8 cellular contexts compared by ENCODE assay signal in the genomic region with DNA sequence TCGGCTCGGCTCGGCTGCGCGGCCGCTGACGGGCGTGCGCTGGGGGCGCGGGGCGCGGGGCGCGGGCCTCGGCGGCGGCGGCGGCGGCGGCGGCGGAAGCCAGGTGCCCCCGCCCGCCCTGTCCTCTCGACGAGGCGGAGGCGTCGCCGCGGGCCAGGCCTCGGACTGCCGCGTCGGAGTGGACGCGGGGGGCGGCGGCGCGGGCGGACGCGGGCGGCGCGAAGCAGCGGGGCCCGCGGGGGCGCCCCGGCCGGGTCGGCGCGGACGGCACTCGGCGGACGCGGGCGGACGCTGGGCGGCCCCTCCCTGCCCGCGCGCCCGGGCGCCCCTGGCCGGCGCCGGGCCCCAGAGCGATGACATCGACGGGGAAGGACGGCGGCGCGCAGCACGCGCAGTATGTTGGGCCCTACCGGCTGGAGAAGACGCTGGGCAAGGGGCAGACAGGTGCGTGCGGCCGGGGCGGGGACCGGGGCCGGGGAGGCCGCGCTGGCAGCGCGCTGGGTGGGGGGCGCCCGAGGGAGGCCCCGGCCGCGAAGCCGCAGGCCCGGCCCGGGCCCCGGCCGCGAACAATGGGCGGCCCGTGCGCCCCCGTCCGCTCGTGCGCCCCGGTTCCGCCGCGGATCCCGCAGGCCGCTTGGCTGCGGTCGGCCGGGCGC. TPM values are rescaled to one million over a fixed set of nuclear protein-coding genes. Genes with fewer than 3 reads are reported as not detected.
DNase-seq lines count a peak whose midpoint lies in the region; ATAC-seq and TF ChIP-seq lines count a peak whose summit lies in the region.

A gene (plus strand): TSS at position 3 of the 656 bp plus-strand sequence. CDS start 351 bp downstream, at position 354.

- intact Hi-C loops in CD4-positive, alpha-beta T cell (cut with DNase I, micrococcal nuclease), result loop anchor here in 1 of 2 experiments (5.0 kb wide), 1 partner anchor 78 kb away; no protein-coding TSS in a partner anchor

- H3K36me3 ChIP-seq in effector memory CD4-positive, alpha-beta T cell (ENCODE audit: control insufficient read depth, insufficient read depth, low read length), result no peaks in the 10 kb centered on the region
- H3K36me3 ChIP-seq in neuron (ENCODE audit: insufficient read depth, low read length), result peaks cover 6% of the 10 kb centered on the region

- H3K9me3 ChIP-seq in CD4-positive, alpha-beta T cell (ENCODE audit: control insufficient read depth, low read length), result no peaks in the 10 kb centered on the region
- no peaks in the 10 kb centered on the region for H3K9me3 ChIP-seq in effector memory CD4-positive, alpha-beta T cell (ENCODE audit: control insufficient read depth, low read length)
- no peaks in the 10 kb centered on the region for H3K9me3 ChIP-seq in neuron (ENCODE audit: low read length)

- peak within 1 kb of the TSS; percentile 68 for H3K4me3 Mint-ChIP-seq in CD4-positive, alpha-beta T cell

- no peaks in the 10 kb centered on the region for H3K9me3 Mint-ChIP-seq in CD4-positive, alpha-beta T cell

- no peak within 1 kb of the TSS for H3K27ac ChIP-seq in CD4-positive, alpha-beta T cell (ENCODE audit: low read depth, low read length)
- H3K27ac ChIP-seq in effector memory CD4-positive, alpha-beta T cell (ENCODE audit: insufficient read depth, low read length, poor library complexity, severe bottlenecking), result peak within 1 kb of the TSS; percentile 48

- ATAC-seq in CD4-positive, alpha-beta T cell (ENCODE audit: poor library complexity), result no peak
- no peak for ATAC-seq in GM18873 (IDR thresholded peaks at IDR 0.05; ENCODE audit: low FRiP score, unreplicated experiment)
- ATAC-seq in GM18868 (IDR thresholded peaks at IDR 0.05; ENCODE audit: unreplicated experiment), result no peak

- H3K4me3 ChIP-seq in LNCaP clone FGC (ENCODE audit: low read depth, low read length) (peak within 1 kb of the TSS; percentile 52), neuron (ENCODE audit: low read length) (peak within 1 kb of the TSS; percentile 79)
- peak within 1 kb of the TSS; percentile 68 for H3K4me3 ChIP-seq in effector memory CD4-positive, alpha-beta T cell (ENCODE audit: insufficient read depth, low read depth, low read length, poor library complexity, severe bottlenecking)

- peak within 1 kb of the TSS; percentile 87 for H2AFZ ChIP-seq in neuron (ENCODE audit: low read depth, low read length)

- no peaks in the 10 kb centered on the region for H3K36me3 Mint-ChIP-seq in CD4-positive, alpha-beta T cell (ENCODE audit: low read depth)

- peaks cover 28% of the 10 kb centered on the region for H3K27me3 Mint-ChIP-seq in CD4-positive, alpha-beta T cell

- POLR2A ChIA-PET in CD4-positive, alpha-beta T cell (lab: Charles Lee), result interaction anchor here (1.0 to 1.9 kb wide), 2 partner anchors 11 to 81 kb away, joined by 3 to 13 read pairs; a partner anchor contains a TSS

- CTCF ChIA-PET in CD4-positive, alpha-beta T cell (lab: Charles Lee), result no interaction called here

- H3K4me1 Mint-ChIP-seq in CD4-positive, alpha-beta T cell (ENCODE audit: low read depth), result peaks cover 7% of the 10 kb centered on the region

- no peak for TF ChIP-seq CTCF in CD4-positive, alpha-beta T cell (IDR thresholded peaks at IDR 0.05)
- TF ChIP-seq CTCF in LNCaP clone FGC (IDR thresholded peaks at IDR 0.05; ENCODE audit: control insufficient read depth, extremely low read depth, insufficient read depth), result no peak

- peaks cover 14% of the 10 kb centered on the region for H3K4me1 ChIP-seq in effector memory CD4-positive, alpha-beta T cell (ENCODE audit: control insufficient read depth, insufficient read depth, low read length, poor library complexity, severe bottlenecking)
- peaks cover 27% of the 10 kb centered on the region for H3K4me1 ChIP-seq in neuron (ENCODE audit: insufficient read depth, low read length)

- peak in 1 of 10 experiments; percentile 6 for DNase-seq in CD4-positive, alpha-beta T cell
- no peak for DNase-seq in LNCaP clone FGC (ENCODE audit: low read depth)
- no peak for DNase-seq in effector memory CD4-positive, alpha-beta T cell
- DNase-seq in middle frontal gyrus (ENCODE audit: extremely low spot score, low spot score), result no peak
- DNase-seq in DMS153 treated with DMSO at 0.1 percent for 48 hours (lab: John Stamatoyannopoulos, UW; ENCODE audit: unreplicated experiment), result no peak

- H3K27ac Mint-ChIP-seq in CD4-positive, alpha-beta T cell, result no peak within 1 kb of the TSS

- H3K27me3 ChIP-seq in CD4-positive, alpha-beta T cell (ENCODE audit: control insufficient read depth, insufficient read depth, low read length), result peaks cover 20% of the 10 kb centered on the region
- peaks cover 10% of the 10 kb centered on the region for H3K27me3 ChIP-seq in effector memory CD4-positive, alpha-beta T cell (replicated peaks; ENCODE audit: control insufficient read depth, insufficient read depth, low read length, poor library complexity, severe bottlenecking)
- no peaks in the 10 kb centered on the region for H3K27me3 ChIP-seq in neuron (ENCODE audit: insufficient read depth, low read length)

RNA-seq across cellular contexts. Expression of the gene that starts here (rescaled TPM):
- under 1 TPM; 0.22 to 0.55 TPM for total RNA-seq in CD4-positive, alpha-beta T cell
